Comparison of ENCODE assay signal across 8 cellular contexts in the genomic region with DNA sequence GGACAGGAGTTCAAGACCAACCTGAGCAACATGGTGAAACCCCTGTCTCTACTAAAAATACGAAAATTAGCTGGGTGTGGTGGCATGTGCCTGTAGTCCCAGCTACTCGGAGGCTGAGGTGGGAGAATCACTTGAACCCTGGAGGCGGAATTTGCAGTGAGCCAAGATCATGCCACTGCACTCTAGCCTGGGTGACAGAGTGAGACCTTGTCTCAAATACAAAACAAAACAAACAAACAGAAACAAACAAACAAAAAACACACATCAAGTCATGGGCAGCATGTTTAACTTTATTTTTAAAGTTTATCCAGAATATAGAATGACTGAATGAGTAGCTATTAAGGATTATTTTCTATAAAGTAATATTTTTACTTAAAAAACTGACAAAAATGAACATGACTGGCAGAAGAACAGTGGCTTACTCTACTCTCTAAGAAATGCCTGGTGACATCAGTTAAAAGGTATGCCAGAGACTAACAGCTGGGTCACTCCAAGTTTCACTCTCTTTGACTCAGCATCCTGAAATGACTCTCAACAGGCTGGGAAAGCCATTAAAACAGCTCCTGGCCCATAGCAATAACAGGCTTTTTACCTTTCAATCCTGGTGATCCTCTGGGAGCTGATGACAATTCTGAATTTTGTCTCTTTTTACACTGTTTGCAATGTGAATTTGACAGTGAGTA.
DNase-seq lines count a peak whose midpoint lies in the region; ATAC-seq and TF ChIP-seq lines count a peak whose summit lies in the region.

No MANE protein-coding gene starts in this region.

- ATAC-seq in GM18499 (IDR thresholded peaks at IDR 0.05; ENCODE audit: insufficient read depth, unreplicated experiment): peak; percentile 88
- ATAC-seq in GM23338: peak; percentile 85
- ATAC-seq in IMR-90 (ENCODE audit: low read depth): peak; percentile 92

- H3K14ac ChIP-seq in IMR-90 (replicated peaks; ENCODE audit: low read depth, low read length): peak overlapping the region; percentile 78

- dilution Hi-C loops in IMR-90 (cut with HindIII; ENCODE audit: low sequenced_read_pairs, unreplicated experiment): no loop called here

- DNase-seq in GM23338 (ENCODE audit: low spot score) (peak; percentile 60), IMR-90 (peak; percentile 94), brain microvascular endothelial cell (peak; percentile 92), mesendoderm (peak; percentile 95), lower leg skin (ENCODE audit: low spot score in 2 of 2) (no peak), ureter (ENCODE audit: low spot score) (no peak)
- DNase-seq in CD4-positive, alpha-beta memory T cell: no peak

- TF ChIP-seq RAD21 in IMR-90 (IDR thresholded peaks at IDR 0.05; ENCODE audit: low read length): no peak

- H2BK20ac ChIP-seq in IMR-90 (ENCODE audit: low read depth, low read length): peak overlapping the region; percentile 97

- H3K36me3 ChIP-seq in GM23338 (ENCODE audit: insufficient read depth) (no peaks in the 10 kb centered on the region), IMR-90 (ENCODE audit: control insufficient read depth, insufficient read depth, low read length) (no peaks in the 10 kb centered on the region), brain microvascular endothelial cell (replicated peaks) (no peaks in the 10 kb centered on the region), mesendoderm (ENCODE audit: control insufficient read depth, insufficient read depth, low read length) (no peaks in the 10 kb centered on the region)
- H3K36me3 ChIP-seq in CD4-positive, alpha-beta memory T cell (ENCODE audit: insufficient read depth, low read length): no peaks in the 10 kb centered on the region

- H2AK9ac ChIP-seq in IMR-90 (replicated peaks; ENCODE audit: low read depth, low read length, poor library complexity): no peak overlapping the region

- H3K18ac ChIP-seq in IMR-90 (ENCODE audit: low read depth, low read length) (peak overlapping the region; percentile 97; the same call in 1 of the 2 replicates), mesendoderm (ENCODE audit: low read length) (no peak overlapping the region)

- H3K4me2 ChIP-seq in GM23338: 0 out of 2 replicates have a peak overlapping the region, but pooled peaks have one; percentile 13
- peak overlapping the region; percentile 88 for H3K4me2 ChIP-seq in IMR-90 (ENCODE audit: low read depth, low read length)
- no peak overlapping the region for H3K4me2 ChIP-seq in mesendoderm (ENCODE audit: low read length)

- peak overlapping the region; percentile 95 for H4K91ac ChIP-seq in IMR-90 (ENCODE audit: insufficient read depth, low read depth, low read length)

- peaks cover 5% of the 10 kb centered on the region; the same call in 1 of the 2 replicates for H3K9me2 ChIP-seq in GM23338 (ENCODE audit: insufficient read depth)

- no peaks in the 10 kb centered on the region for H3F3A ChIP-seq in GM23338 (replicated peaks; ENCODE audit: low read depth)

- H2AK5ac ChIP-seq in IMR-90 (ENCODE audit: low read depth, low read length) (peak overlapping the region; percentile 90), mesendoderm (ENCODE audit: low read length) (no peak overlapping the region)

- no peaks in the 10 kb centered on the region for H3K79me1 ChIP-seq in IMR-90 (ENCODE audit: low read depth in 1 of 2, low read length in 2 of 2)
- H3K79me1 ChIP-seq in mesendoderm (ENCODE audit: low read length): no peaks in the 10 kb centered on the region

- H2BK15ac ChIP-seq in IMR-90 (ENCODE audit: low read depth, low read length) (peak overlapping the region; percentile 94; the same call in 2 of the 3 replicates), mesendoderm (replicated peaks; ENCODE audit: low read depth) (no peak overlapping the region)

- H2AFZ ChIP-seq in GM23338 (no peak overlapping the region), IMR-90 (replicated peaks; ENCODE audit: low read length, poor library complexity) (no peak overlapping the region)

- in situ Hi-C loops in IMR-90 (cut with MboI; ENCODE audit: low sequenced_read_pairs): no loop called here
- in situ Hi-C loops in brain microvascular endothelial cell (cut with HindIII; ENCODE audit: low pct_ligation_motif_present, low sequenced_read_pairs): no loop called here

- peak overlapping the region; percentile 97 for H2BK120ac ChIP-seq in IMR-90 (ENCODE audit: low read depth, low read length)
- H2BK120ac ChIP-seq in mesendoderm (ENCODE audit: low read depth, low read length): no peak overlapping the region

- H3K27ac Mint-ChIP-seq in GM23338: peak overlapping the region; percentile 74
- peak overlapping the region in 1 of 7 donors; percentile 5 for H3K27ac Mint-ChIP-seq in CD4-positive, alpha-beta memory T cell

- no peaks in the 10 kb centered on the region for H3K79me2 ChIP-seq in GM23338 (replicated peaks; ENCODE audit: insufficient read depth)
- no peaks in the 10 kb centered on the region for H3K79me2 ChIP-seq in mesendoderm (ENCODE audit: control insufficient read depth, insufficient read depth, low read length)

- no peak overlapping the region for H3K4me3 ChIP-seq in GM23338
- H3K4me3 ChIP-seq in IMR-90 (ENCODE audit: insufficient read depth, low read depth, low read length): no peak overlapping the region
- H3K4me3 ChIP-seq in brain microvascular endothelial cell (ENCODE audit: low read depth, low read length): no peak overlapping the region
- H3K4me3 ChIP-seq in mesendoderm (ENCODE audit: low read length): no peak overlapping the region
- no peak overlapping the region for H3K4me3 ChIP-seq in CD4-positive, alpha-beta memory T cell (ENCODE audit: low read length in 2 of 2)
- H3K4me3 ChIP-seq in lower leg skin (ENCODE audit: low read depth, poor library complexity, severe bottlenecking): no peak overlapping the region

- H3K27me3 Mint-ChIP-seq in GM23338 (ENCODE audit: insufficient read depth, low read depth, poor library complexity): no peaks in the 10 kb centered on the region
- no peaks in the 10 kb centered on the region for H3K27me3 Mint-ChIP-seq in CD4-positive, alpha-beta memory T cell

- H3K4me1 Mint-ChIP-seq in GM23338: peaks cover 10% of the 10 kb centered on the region
- peaks cover 0 to 1% (median 0%) of the 10 kb centered on the region in 4 donors for H3K4me1 Mint-ChIP-seq in CD4-positive, alpha-beta memory T cell

- H4K20me1 ChIP-seq in GM23338 (replicated peaks; ENCODE audit: insufficient read depth) (no peaks in the 10 kb centered on the region), IMR-90 (ENCODE audit: insufficient read depth, low read length) (peaks cover 4% of the 10 kb centered on the region; the same call in 1 of the 2 replicates)

- H3K27ac ChIP-seq in GM23338 (ENCODE audit: low read depth) (no peak overlapping the region), IMR-90 (ENCODE audit: insufficient read depth, low read length) (peak overlapping the region; percentile 94), brain microvascular endothelial cell (peak overlapping the region; percentile 84), mesendoderm (ENCODE audit: low read depth, low read length) (no peak overlapping the region)
- H3K27ac ChIP-seq in CD4-positive, alpha-beta memory T cell (ENCODE audit: low read depth, low read length): no peak overlapping the region

- intact Hi-C loops in IMR-90 (cut with micrococcal nuclease) (loop anchor here (5.0 kb wide), 1 partner anchor 169 kb away; no protein-coding TSS in a partner anchor), lower leg skin (cut with DNase I; ENCODE audit: low total_unique reads) (no loop called here)
- intact Hi-C loops in CD4-positive, alpha-beta memory T cell (cut with micrococcal nuclease): no loop called here

- no peak overlapping the region for H3K4me3 Mint-ChIP-seq in GM23338
- H3K4me3 Mint-ChIP-seq in CD4-positive, alpha-beta memory T cell: no peak overlapping the region

- H3K23ac ChIP-seq in IMR-90 (ENCODE audit: low read depth, low read length) (peak overlapping the region; percentile 92), mesendoderm (ENCODE audit: low read length) (no peak overlapping the region)

- no TSS peak for BruUV-seq in IMR-90 (replicated peaks; lab: Mats Ljungman, UMichigan)

- H3K9ac ChIP-seq in IMR-90 (ENCODE audit: low read depth, low read length) (peak overlapping the region; percentile 17; the same call in 1 of the 2 replicates), mesendoderm (ENCODE audit: low read length) (no peak overlapping the region)

- H4K5ac ChIP-seq in IMR-90 (ENCODE audit: low read depth, low read length): peak overlapping the region; percentile 97; the same call in 1 of the 2 replicates
- no peak overlapping the region for H4K5ac ChIP-seq in mesendoderm (ENCODE audit: low read length)

- peak overlapping the region; percentile 98 for H2BK5ac ChIP-seq in IMR-90 (ENCODE audit: low read depth, low read length, poor library complexity, severe bottlenecking)
- no peak overlapping the region for H2BK5ac ChIP-seq in mesendoderm (ENCODE audit: low read length)

- H3K9me1 ChIP-seq in IMR-90 (ENCODE audit: insufficient read depth, low read length): 0 out of 2 replicates have a peak, but pooled peaks cover 4% of the 10 kb centered on the region

- H3K4ac ChIP-seq in IMR-90 (ENCODE audit: low read depth, low read length) (peak overlapping the region; percentile 97), mesendoderm (ENCODE audit: low read depth, low read length) (no peak overlapping the region)

- no peaks in the 10 kb centered on the region for H3K36me3 Mint-ChIP-seq in GM23338 (ENCODE audit: low read depth)
- no peaks in the 10 kb centered on the region for H3K36me3 Mint-ChIP-seq in CD4-positive, alpha-beta memory T cell

- CTCF ChIA-PET in IMR-90 (lab: Yijun Ruan, JAX): interaction anchor here (0.6 kb wide), 1 partner anchor 17 kb away, joined by 3 read pairs; no protein-coding TSS in a partner anchor
- CTCF ChIA-PET in CD4-positive, alpha-beta memory T cell (lab: Charles Lee; ENCODE audit: partially characterized antibody): interaction anchor here (2.0 kb wide), 1 partner anchor 11 kb away, joined by 5 read pairs; no protein-coding TSS in a partner anchor

- H3K4me1 ChIP-seq in GM23338 (ENCODE audit: insufficient read depth) (peaks cover 6% of the 10 kb centered on the region), IMR-90 (ENCODE audit: control insufficient read depth, insufficient read depth, low read length) (peaks cover 9% of the 10 kb centered on the region), mesendoderm (ENCODE audit: control insufficient read depth, low read depth, low read length) (no peaks in the 10 kb centered on the region)
- H3K4me1 ChIP-seq in CD4-positive, alpha-beta memory T cell (ENCODE audit: insufficient read depth, low read length): no peaks in the 10 kb centered on the region

- H3K56ac ChIP-seq in IMR-90 (ENCODE audit: extremely low read depth, insufficient read depth, low read length): peak overlapping the region; percentile 81; the same call in 1 of the 2 replicates
- H3K56ac ChIP-seq in mesendoderm (ENCODE audit: low read length): no peak overlapping the region

- H3K9me3 Mint-ChIP-seq in GM23338: no peaks in the 10 kb centered on the region
- no peaks in the 10 kb centered on the region for H3K9me3 Mint-ChIP-seq in CD4-positive, alpha-beta memory T cell

- H3K27me3 ChIP-seq in GM23338 (ENCODE audit: insufficient read depth) (no peaks in the 10 kb centered on the region), IMR-90 (ENCODE audit: control insufficient read depth, insufficient read depth, low read length) (no peaks in the 10 kb centered on the region), brain microvascular endothelial cell (replicated peaks) (no peaks in the 10 kb centered on the region), mesendoderm (ENCODE audit: insufficient read depth, low read length, poor library complexity) (no peaks in the 10 kb centered on the region)
- no peaks in the 10 kb centered on the region for H3K27me3 ChIP-seq in CD4-positive, alpha-beta memory T cell (ENCODE audit: insufficient read depth, low read length)

- no peak for TF ChIP-seq POLR2A in IMR-90 (IDR thresholded peaks at IDR 0.05; ENCODE audit: low read depth, low read length)
- no peak for TF ChIP-seq POLR2A in lower leg skin (IDR thresholded peaks at IDR 0.05)

- WGBS in IMR-90 (ENCODE audit: extremely low coverage in 2 of 2, insufficient read length in 1 of 2), 2 experiments: no CpG with 5 or more reads among the region's 3 CpGs
- WGBS in mesendoderm (ENCODE audit: extremely low coverage, insufficient coverage, low lambda C conversion rate): no CpG with 5 or more reads among the region's 3 CpGs
- 69 to 71% methylated on average over 3 of the region's 3 CpGs for WGBS in lower leg skin, 2 donors

- POLR2A ChIA-PET in IMR-90 (lab: Charles Lee; ENCODE audit: unreplicated experiment): interaction anchor here (0.7 kb wide), 1 partner anchor 22 kb away, joined by 4 read pairs; no protein-coding TSS in a partner anchor
- POLR2A ChIA-PET in CD4-positive, alpha-beta memory T cell (lab: Charles Lee; ENCODE audit: partially characterized antibody): interaction anchor here (1.1 kb wide), 1 partner anchor 12 kb away, joined by 3 read pairs; no protein-coding TSS in a partner anchor

- H3K9me3 ChIP-seq in IMR-90 (ENCODE audit: control insufficient read depth, insufficient read depth, low read length): no peaks in the 10 kb centered on the region
- no peaks in the 10 kb centered on the region for H3K9me3 ChIP-seq in CD4-positive, alpha-beta memory T cell (ENCODE audit: control insufficient read depth in 1 of 2, low read length in 2 of 2)

- no peak for TF ChIP-seq CTCF in GM23338 (conservative IDR thresholded peaks at IDR 0.05; ENCODE audit: low read depth in 2 of 2)
- no peak for TF ChIP-seq CTCF in IMR-90 (conservative IDR thresholded peaks at IDR 0.05; ENCODE audit: low read depth, low read length)
- TF ChIP-seq CTCF in brain microvascular endothelial cell (IDR thresholded peaks at IDR 0.05; ENCODE audit: low read depth, low read length, missing control alignments): no peak
- no peak for TF ChIP-seq CTCF in lower leg skin (IDR thresholded peaks at IDR 0.05)

- H4K8ac ChIP-seq in IMR-90 (ENCODE audit: low read depth in 2 of 2, low read length in 2 of 2) (peak overlapping the region; percentile 55 to 87), mesendoderm (ENCODE audit: low read depth, low read length) (no peak overlapping the region)

Comparison
In these comparisons a context has a peak if more than half of its experiments do, and no peak if none do; other contexts are left out.
1. DNase-seq: peak in GM23338 (single experiment), IMR-90 (single experiment), brain microvascular endothelial cell (single experiment) and mesendoderm (single experiment); none in CD4-positive, alpha-beta memory T cell (0 of 5), lower leg skin (0 of 2) and ureter (single experiment).
2. H3K27ac ChIP-seq: peak in IMR-90 (single experiment) and brain microvascular endothelial cell (single experiment); none in GM23338 (single experiment), mesendoderm (single experiment) and CD4-positive, alpha-beta memory T cell (single experiment).
3. Peak in every context shown above with its lines, with median percentiles within 50 percentile points of each other: ATAC-seq.